Comparison of ENCODE assay signal across 21 cellular contexts in genomic region chr16:71780521-71781089, GRCh38. TPM values are rescaled to one million over a fixed set of nuclear protein-coding genes. Genes with fewer than 3 reads are reported as not detected.
DNase-seq lines count a peak whose midpoint lies in the region; ATAC-seq, FAIRE-seq and TF ChIP-seq lines count a peak whose summit lies in the region.
"Had no signal": no experiment of that assay in that cellular context is flagged by ENCODE, and none has a peak within 500 bp of the region (broad histone marks: within the 10 kb centered on the region; RNA-seq: fewer than 3 reads in every experiment).

No MANE protein-coding gene starts in this region.

- WGBS in mesenchymal stem cell: 100% methylated on average over 6 of the region's 6 CpGs
- 96 to 98% methylated on average over 6 of the region's 6 CpGs for WGBS in lower leg skin, 2 donors

- no peak overlapping the region for H2BK15ac ChIP-seq in mesenchymal stem cell (ENCODE audit: low read depth, poor library complexity, severe bottlenecking)

- peaks cover 92% of the 10 kb centered on the region for H3K79me2 ChIP-seq in astrocyte (ENCODE audit: insufficient read depth, low read length)

- DNase-seq in activated T-cell treated with anti-CD3 and anti-CD28 coated beads, Interleukin-2, amount 50 U/mL, for 72 hours: no peak
- DNase-seq in activated T-cell treated with anti-CD3 and anti-CD28 coated beads, Interleukin-2, amount 50 U/mL, for 1 hour: no peak
- no peak for DNase-seq in astrocyte (ENCODE audit: low read depth)
- no peak for DNase-seq in mesenchymal stem cell
- no peak for DNase-seq in lower leg skin (ENCODE audit: low spot score in 2 of 2)
- DNase-seq in activated T-helper 2 cell treated with anti-CD3 and anti-CD28 coated beads, Interferon-gamma antibody, Interleukin-2, Interleukin-4, amounts not matched to agents 10 μg/mL and 5 μg/mL and 100 μg/mL, durations not matched to agents 14 hours and 24 hours and 36 hours (ENCODE audit: low spot score): no peak
- DNase-seq: CD8-positive, alpha-beta T cell; H7; Karpas-422; NCI-H1048; NCI-H1436 treated with DMSO at 0.1 percent for 48 hours; NCI-H2029 treated with DMSO at 0.1 percent for 48 hours; NCI-H2171 treated with DMSO at 0.1 percent for 48 hours; NCI-H446 treated with DMSO at 0.1 percent for 48 hours; NCI-H69 had no signal

- no peak overlapping the region for H4K91ac ChIP-seq in mesenchymal stem cell (ENCODE audit: low read length)

- no peaks in the 10 kb centered on the region for H3K9me3 Mint-ChIP-seq in activated T-cell treated with anti-CD3 and anti-CD28 coated beads, Interleukin-2, amount 50 U/mL, for 72 hours
- no peaks in the 10 kb centered on the region for H3K9me3 Mint-ChIP-seq in astrocyte (ENCODE audit: unreplicated experiment)
- no peaks in the 10 kb centered on the region for H3K9me3 Mint-ChIP-seq in activated T-helper 2 cell treated with anti-CD3 and anti-CD28 coated beads, Interferon-gamma antibody, Interleukin-2, Interleukin-4, amounts not matched to agents 10 μg/mL and 5 μg/mL and 100 μg/mL, durations not matched to agents 14 hours and 24 hours and 36 hours
- H3K9me3 Mint-ChIP-seq: CD8-positive, alpha-beta T cell; IgD-negative memory B cell had no signal

- H3K27me3 ChIP-seq in astrocyte (ENCODE audit: insufficient read depth, low read length) (no peaks in the 10 kb centered on the region), mesenchymal stem cell (ENCODE audit: control insufficient read depth in 1 of 2, insufficient read depth in 1 of 2, low read length in 2 of 2) (no peaks in the 10 kb centered on the region)

- H3K18ac ChIP-seq in mesenchymal stem cell (ENCODE audit: low read depth in 1 of 2, low read length in 2 of 2): no peak overlapping the region

- ATAC-seq in activated T-cell treated with anti-CD3 and anti-CD28 coated beads, Interleukin-2, amount 50 U/mL, for 72 hours (replicated peaks in 1 of 2): no peak
- ATAC-seq in GM21447 (IDR thresholded peaks at IDR 0.05; ENCODE audit: unreplicated experiment) (no peak), HG02678 (IDR thresholded peaks at IDR 0.05; ENCODE audit: unreplicated experiment) (no peak)
- ATAC-seq: CD8-positive, alpha-beta T cell; Right ventricle myocardium inferior had no signal

- no peak overlapping the region for H2AK5ac ChIP-seq in mesenchymal stem cell (ENCODE audit: low read length, severe bottlenecking)

- H3K4me3 Mint-ChIP-seq in activated T-cell treated with anti-CD3 and anti-CD28 coated beads, Interleukin-2, amount 50 U/mL, for 72 hours: no peak overlapping the region
- no peak overlapping the region for H3K4me3 Mint-ChIP-seq in astrocyte (ENCODE audit: unreplicated experiment)
- H3K4me3 Mint-ChIP-seq in activated T-helper 2 cell treated with anti-CD3 and anti-CD28 coated beads, Interferon-gamma antibody, Interleukin-2, Interleukin-4, amounts not matched to agents 10 μg/mL and 5 μg/mL and 100 μg/mL, durations not matched to agents 14 hours and 24 hours and 36 hours (ENCODE audit: low read depth): no peak overlapping the region
- H3K4me3 Mint-ChIP-seq: CD8-positive, alpha-beta T cell; IgD-negative memory B cell had no signal

- no peak for FAIRE-seq in astrocyte (lab: Jason Lieb, UNC)
- FAIRE-seq: RCC 7860 had no signal

- no peak overlapping the region for H2AFZ ChIP-seq in astrocyte (ENCODE audit: low read depth, low read length)
- H2AFZ ChIP-seq in mesenchymal stem cell (ENCODE audit: low read depth, low read length): no peak overlapping the region

- TF ChIP-seq CTCF in astrocyte (IDR thresholded peaks at IDR 0.05; ENCODE audit: insufficient read depth, low read depth, low read length): no peak
- TF ChIP-seq CTCF in lower leg skin (IDR thresholded peaks at IDR 0.05): no peak

- intact Hi-C loops in lower leg skin (cut with DNase I; ENCODE audit: low total_unique reads): no loop called here
- intact Hi-C loops in activated T-helper 2 cell treated with anti-CD3 and anti-CD28 coated beads, Interferon-gamma antibody, Interleukin-2, Interleukin-4, amounts not matched to agents 10 μg/mL and 5 μg/mL and 100 μg/mL, durations not matched to agents 14 hours and 24 hours and 36 hours (cut with micrococcal nuclease): no loop called here

- no peak overlapping the region for H4K8ac ChIP-seq in mesenchymal stem cell (ENCODE audit: low read length)

- H4K20me1 ChIP-seq in astrocyte (ENCODE audit: insufficient read depth, low read length): peaks cover 74% of the 10 kb centered on the region

- H3K27me3 Mint-ChIP-seq in activated T-cell treated with anti-CD3 and anti-CD28 coated beads, Interleukin-2, amount 50 U/mL, for 72 hours (ENCODE audit: low read depth): no peaks in the 10 kb centered on the region
- no peaks in the 10 kb centered on the region for H3K27me3 Mint-ChIP-seq in astrocyte (ENCODE audit: low read depth, unreplicated experiment)
- H3K27me3 Mint-ChIP-seq in activated T-helper 2 cell treated with anti-CD3 and anti-CD28 coated beads, Interferon-gamma antibody, Interleukin-2, Interleukin-4, amounts not matched to agents 10 μg/mL and 5 μg/mL and 100 μg/mL, durations not matched to agents 14 hours and 24 hours and 36 hours (ENCODE audit: low read depth): no peaks in the 10 kb centered on the region
- H3K27me3 Mint-ChIP-seq: IgD-negative memory B cell had no signal

- TF ChIP-seq POLR2A in lower leg skin (IDR thresholded peaks at IDR 0.05): no peak

- H2BK120ac ChIP-seq in mesenchymal stem cell (ENCODE audit: low read depth, low read length): no peak overlapping the region

- no peak overlapping the region for H3K23ac ChIP-seq in mesenchymal stem cell (ENCODE audit: low read length in 2 of 2)

- H3K79me1 ChIP-seq in mesenchymal stem cell (replicated peaks; ENCODE audit: low read length, poor library complexity, severe bottlenecking): peaks cover 7% of the 10 kb centered on the region

- no peak overlapping the region for H3K14ac ChIP-seq in mesenchymal stem cell (ENCODE audit: low read length in 2 of 2)

- H3K36me3 ChIP-seq in astrocyte (ENCODE audit: insufficient read depth, low read length) (peaks cover 4% of the 10 kb centered on the region), mesenchymal stem cell (ENCODE audit: control insufficient read depth in 1 of 2, insufficient read depth in 2 of 2, low read depth in 1 of 2, low read length in 2 of 2) (peaks cover 16 to 46% of the 10 kb centered on the region in 2 experiments)

- no peak overlapping the region for H3K4ac ChIP-seq in mesenchymal stem cell (ENCODE audit: low read depth in 1 of 2, low read length in 2 of 2)

- H3K4me3 ChIP-seq in astrocyte (ENCODE audit: insufficient read depth, low read depth, low read length) (no peak overlapping the region), mesenchymal stem cell (ENCODE audit: insufficient read depth in 1 of 2, low read depth in 1 of 2, low read length in 2 of 2) (no peak overlapping the region), lower leg skin (ENCODE audit: low read depth, poor library complexity, severe bottlenecking) (no peak overlapping the region)

- H2BK5ac ChIP-seq in mesenchymal stem cell (ENCODE audit: low read depth, low read length, poor library complexity, severe bottlenecking): no peak overlapping the region

- H3K9me3 ChIP-seq in astrocyte (ENCODE audit: insufficient read depth, low read depth, low read length) (no peaks in the 10 kb centered on the region), mesenchymal stem cell (ENCODE audit: control insufficient read depth, low read length) (no peaks in the 10 kb centered on the region)

- H2BK12ac ChIP-seq in mesenchymal stem cell (ENCODE audit: low read length in 2 of 2): no peak overlapping the region

- H3K9ac ChIP-seq in astrocyte (ENCODE audit: low read length) (no peak overlapping the region), mesenchymal stem cell (ENCODE audit: low read length) (no peak overlapping the region)

- no peak overlapping the region for H3K4me2 ChIP-seq in astrocyte (ENCODE audit: low read length)
- no peak overlapping the region for H3K4me2 ChIP-seq in mesenchymal stem cell (ENCODE audit: low read length, poor library complexity, severe bottlenecking)

- H3K27ac ChIP-seq in astrocyte (ENCODE audit: low read depth, low read length) (peak overlapping the region; percentile 27), mesenchymal stem cell (ENCODE audit: low read length, poor library complexity, severe bottlenecking) (peak overlapping the region; percentile 18)
- H3K27ac ChIP-seq: HL-60 had no signal

- H3K36me3 Mint-ChIP-seq in activated T-cell treated with anti-CD3 and anti-CD28 coated beads, Interleukin-2, amount 50 U/mL, for 72 hours (ENCODE audit: insufficient read depth in 2 of 2): peaks cover 8 to 10% of the 10 kb centered on the region in 2 donors
- H3K36me3 Mint-ChIP-seq in astrocyte (ENCODE audit: low read depth, unreplicated experiment): peaks cover 11% of the 10 kb centered on the region
- peaks cover 33% of the 10 kb centered on the region for H3K36me3 Mint-ChIP-seq in activated T-helper 2 cell treated with anti-CD3 and anti-CD28 coated beads, Interferon-gamma antibody, Interleukin-2, Interleukin-4, amounts not matched to agents 10 μg/mL and 5 μg/mL and 100 μg/mL, durations not matched to agents 14 hours and 24 hours and 36 hours (ENCODE audit: low read depth)

- peak overlapping the region; percentile 89 for H3K27ac Mint-ChIP-seq in activated T-cell treated with anti-CD3 and anti-CD28 coated beads, Interleukin-2, amount 50 U/mL, for 72 hours
- H3K27ac Mint-ChIP-seq in astrocyte (ENCODE audit: unreplicated experiment): no peak overlapping the region
- H3K27ac Mint-ChIP-seq in activated T-helper 2 cell treated with anti-CD3 and anti-CD28 coated beads, Interferon-gamma antibody, Interleukin-2, Interleukin-4, amounts not matched to agents 10 μg/mL and 5 μg/mL and 100 μg/mL, durations not matched to agents 14 hours and 24 hours and 36 hours: no peak overlapping the region
- H3K27ac Mint-ChIP-seq: CD8-positive, alpha-beta T cell had no signal

- H3K4me1 ChIP-seq in astrocyte (ENCODE audit: insufficient read depth, low read length) (no peaks in the 10 kb centered on the region), mesenchymal stem cell (ENCODE audit: control insufficient read depth, insufficient read depth, low read depth, low read length) (peaks cover 4% of the 10 kb centered on the region)

- H3K4me1 Mint-ChIP-seq in activated T-cell treated with anti-CD3 and anti-CD28 coated beads, Interleukin-2, amount 50 U/mL, for 72 hours (ENCODE audit: low read depth): peaks cover 35% of the 10 kb centered on the region
- H3K4me1 Mint-ChIP-seq in astrocyte (ENCODE audit: low read depth, unreplicated experiment): peaks cover 11% of the 10 kb centered on the region
- H3K4me1 Mint-ChIP-seq in activated T-helper 2 cell treated with anti-CD3 and anti-CD28 coated beads, Interferon-gamma antibody, Interleukin-2, Interleukin-4, amounts not matched to agents 10 μg/mL and 5 μg/mL and 100 μg/mL, durations not matched to agents 14 hours and 24 hours and 36 hours (ENCODE audit: low read depth): peaks cover 19% of the 10 kb centered on the region

RNA-seq across cellular contexts. Expression of gene AP1G1, which starts 28.0 kb away (rescaled TPM):
- 10 to 100 TPM; 83.2 to 87.0 TPM for total RNA-seq in activated T-cell treated with anti-CD3 and anti-CD28 coated beads, Interleukin-2, amount 50 U/mL, for 72 hours
- total RNA-seq in astrocyte (106 and 121 TPM in 2 replicates), lower leg skin (10 to 100 TPM; 59.6 to 90.6 (median 75.9) TPM)
- 36.5 TPM for polyA plus RNA-seq in mesenchymal stem cell (2013, experiment 1 of 2)
- polyA plus RNA-seq in mesenchymal stem cell (2013, experiment 2 of 2): 36.7 TPM
- 90.6 and 91.6 TPM in 2 replicates for total RNA-seq in activated T-helper 2 cell treated with anti-CD3 and anti-CD28 coated beads, Interferon-gamma antibody, Interleukin-2, Interleukin-4, amounts not matched to agents 10 μg/mL and 5 μg/mL and 100 μg/mL, durations not matched to agents 14 hours and 24 hours and 36 hours

RNA-seq across cellular contexts. Expression of gene PHLPP2, which starts 56.1 kb away (rescaled TPM):
- total RNA-seq in activated T-cell treated with anti-CD3 and anti-CD28 coated beads, Interleukin-2, amount 50 U/mL, for 72 hours: 10 to 100 TPM in 1 of 2 donors, 1 to 10 TPM in 1; 9.9 to 13.3 TPM
- total RNA-seq in astrocyte (5.4 and 5.6 TPM in 2 replicates), lower leg skin (1 to 10 TPM; 2.0 to 4.9 (median 4.1) TPM)
- 3.2 TPM for polyA plus RNA-seq in mesenchymal stem cell (2013, experiment 1 of 2)
- polyA plus RNA-seq in mesenchymal stem cell (2013, experiment 2 of 2): 3.7 TPM
- 15.8 and 16.1 TPM in 2 replicates for total RNA-seq in activated T-helper 2 cell treated with anti-CD3 and anti-CD28 coated beads, Interferon-gamma antibody, Interleukin-2, Interleukin-4, amounts not matched to agents 10 μg/mL and 5 μg/mL and 100 μg/mL, durations not matched to agents 14 hours and 24 hours and 36 hours
